Comparison of ENCODE assay signal across 33 cellular contexts in genomic region chr13:101140936-101141335, GRCh38.
"Had no signal": no experiment of that assay in that cellular context is flagged by ENCODE, and none has a peak within 500 bp of the region (broad histone marks: within the 10 kb centered on the region; RNA-seq: fewer than 3 reads in every experiment).

No MANE protein-coding gene starts in this region.

- H3K36me3 Mint-ChIP-seq: activated CD8-positive, alpha-beta memory T cell treated with anti-CD3 and anti-CD28 coated beads, Interleukin-2, amount 10 ng/mL, durations not matched to agents 7 days and 5 days; activated naive CD4-positive, alpha-beta T cell treated with anti-CD3 and anti-CD28 coated beads, Interleukin-2, amount 50 U/mL, for 24 hours; activated naive CD8-positive, alpha-beta T cell treated with anti-CD3 and anti-CD28 coated beads for 36 hours; T-cell had no signal

- H3K9me3 Mint-ChIP-seq: activated B cell treated with CpG ODN at 0.5 μM for 24 hours; activated CD8-positive, alpha-beta T cell treated with anti-CD3 and anti-CD28 coated beads for 36 hours; activated naive CD4-positive, alpha-beta T cell treated with anti-CD3 and anti-CD28 coated beads for 36 hours; activated naive CD4-positive, alpha-beta T cell treated with anti-CD3 and anti-CD28 coated beads, Interleukin-2, amount 50 U/mL, for 24 hours; activated naive CD8-positive, alpha-beta T cell treated with anti-CD3 and anti-CD28 coated beads for 36 hours; activated naive CD8-positive, alpha-beta T cell treated with anti-CD3 and anti-CD28 coated beads, Interleukin-2, amount 50 U/mL, for 24 hours; activated T-helper 1 cell treated with anti-CD3 and anti-CD28 coated beads, Interleukin-12 subunit alpha, Interleukin-12 subunit beta, Interleukin-2, Interleukin-4 antibody, amounts not matched to agents 30 ng/mL and 10 ng/mL and 1 ng/mL, durations not matched to agents 14 hours and 24 hours and 36 hours; activated T-helper 2 cell treated with anti-CD3 and anti-CD28 coated beads, Interferon-gamma antibody, Interleukin-2, Interleukin-4, amounts not matched to agents 10 μg/mL and 5 μg/mL and 100 μg/mL, durations not matched to agents 14 hours and 24 hours and 36 hours; effector memory CD8-positive, alpha-beta T cell; T-cell; T-helper 1 cell treated with Interleukin-12 subunit alpha and Interleukin-12 subunit beta and Interleukin-4 antibody, amounts not matched to agents 30 μg/mL and 1 μg/mL, for 36 hours; T-helper 2 cell treated with Interferon-gamma antibody and Interleukin-4, amounts not matched to agents 5 μg/mL and 100 μg/mL, for 36 hours had no signal

- H3K4me3 Mint-ChIP-seq: activated B cell treated with CpG ODN at 0.5 μM for 24 hours; activated CD8-positive, alpha-beta memory T cell treated with anti-CD3 and anti-CD28 coated beads, Interleukin-2, amount 10 ng/mL, durations not matched to agents 7 days and 5 days; activated CD8-positive, alpha-beta T cell treated with anti-CD3 and anti-CD28 coated beads for 36 hours; activated naive CD4-positive, alpha-beta T cell treated with anti-CD3 and anti-CD28 coated beads for 36 hours; activated naive CD4-positive, alpha-beta T cell treated with anti-CD3 and anti-CD28 coated beads, Interleukin-2, amount 50 U/mL, for 24 hours; activated naive CD8-positive, alpha-beta T cell treated with anti-CD3 and anti-CD28 coated beads for 36 hours; activated naive CD8-positive, alpha-beta T cell treated with anti-CD3 and anti-CD28 coated beads, Interleukin-2, amount 50 U/mL, for 24 hours; activated T-helper 1 cell treated with anti-CD3 and anti-CD28 coated beads, Interleukin-12 subunit alpha, Interleukin-12 subunit beta, Interleukin-2, Interleukin-4 antibody, amounts not matched to agents 30 ng/mL and 10 ng/mL and 1 ng/mL, durations not matched to agents 14 hours and 24 hours and 36 hours; effector memory CD8-positive, alpha-beta T cell; T-cell; T-helper 1 cell treated with Interleukin-12 subunit alpha and Interleukin-12 subunit beta and Interleukin-4 antibody, amounts not matched to agents 30 μg/mL and 1 μg/mL, for 36 hours; T-helper 2 cell treated with Interferon-gamma antibody and Interleukin-4, amounts not matched to agents 5 μg/mL and 100 μg/mL, for 36 hours had no signal

- DNase-seq: activated B cell treated with CpG ODN at 0.5 μM for 24 hours; activated CD4-positive, alpha-beta T cell treated with anti-CD3 and anti-CD28 coated beads for 48 hours; activated CD4-positive, alpha-beta T cell treated with anti-CD3 and anti-CD28 coated beads, Interleukin-2, amount 50 U/mL, for 1 hour; activated CD4-positive, alpha-beta T cell treated with anti-CD3 and anti-CD28 coated beads, Interleukin-2, amount 50 U/mL, for 48 hours; activated CD8-positive, alpha-beta memory T cell treated with anti-CD3 and anti-CD28 coated beads, Interleukin-2, amount 10 ng/mL, durations not matched to agents 7 days and 5 days; activated CD8-positive, alpha-beta memory T cell treated with anti-CD3 and anti-CD28 coated beads, Interleukin-2, amount 50 U/mL, for 4 hours; activated CD8-positive, alpha-beta T cell treated with anti-CD3 and anti-CD28 coated beads for 36 hours; activated effector memory CD4-positive, alpha-beta T cell treated with anti-CD3 and anti-CD28 coated beads, Interleukin-2, amount 50 U/mL, for 16 hours; activated naive CD4-positive, alpha-beta T cell treated with anti-CD3 and anti-CD28 coated beads for 36 hours; activated naive CD8-positive, alpha-beta T cell treated with anti-CD3 and anti-CD28 coated beads for 36 hours; activated naive CD8-positive, alpha-beta T cell treated with anti-CD3 and anti-CD28 coated beads, Interleukin-2, amount 50 U/mL, for 24 hours; activated T-cell treated with anti-CD3 and anti-CD28 coated beads, Interleukin-2, amount 50 U/mL, for 1 hour; activated T-cell treated with anti-CD3 and anti-CD28 coated beads, Interleukin-2, amount 50 U/mL, for 48 hours; adrenal gland; amygdala; aorta; body of pancreas; cortex of kidney; effector CD4-positive, alpha-beta T cell; effector memory CD8-positive, alpha-beta T cell; erythroblast; foreskin keratinocyte; gastrocnemius medialis; head of caudate nucleus; T-cell; T1000; WERI-Rb-1 had no signal

- H3K4me1 Mint-ChIP-seq: activated B cell treated with CpG ODN at 0.5 μM for 24 hours; activated CD8-positive, alpha-beta memory T cell treated with anti-CD3 and anti-CD28 coated beads, Interleukin-2, amount 10 ng/mL, durations not matched to agents 7 days and 5 days; activated naive CD4-positive, alpha-beta T cell treated with anti-CD3 and anti-CD28 coated beads, Interleukin-2, amount 50 U/mL, for 24 hours; activated naive CD8-positive, alpha-beta T cell treated with anti-CD3 and anti-CD28 coated beads for 36 hours; activated naive CD8-positive, alpha-beta T cell treated with anti-CD3 and anti-CD28 coated beads, Interleukin-2, amount 50 U/mL, for 24 hours; T-cell had no signal

- ATAC-seq: activated CD4-positive, CD25-positive, alpha-beta regulatory T cell treated with anti-CD3 and anti-CD28 coated beads, Interleukin-2, amount 50 U/mL, for 24 hours; activated CD8-positive, alpha-beta memory T cell treated with anti-CD3 and anti-CD28 coated beads, Interleukin-2, amount 10 ng/mL, durations not matched to agents 7 days and 5 days; activated CD8-positive, alpha-beta T cell treated with anti-CD3 and anti-CD28 coated beads for 36 hours; activated naive CD8-positive, alpha-beta T cell treated with anti-CD3 and anti-CD28 coated beads, Interleukin-2, amount 50 U/mL, for 24 hours; body of pancreas; effector memory CD8-positive, alpha-beta T cell; foreskin keratinocyte; gastrocnemius medialis; T-cell had no signal

- H3K27ac Mint-ChIP-seq: activated B cell treated with CpG ODN at 0.5 μM for 24 hours; activated CD8-positive, alpha-beta memory T cell treated with anti-CD3 and anti-CD28 coated beads, Interleukin-2, amount 10 ng/mL, durations not matched to agents 7 days and 5 days; activated CD8-positive, alpha-beta T cell treated with anti-CD3 and anti-CD28 coated beads for 36 hours; activated naive CD4-positive, alpha-beta T cell treated with anti-CD3 and anti-CD28 coated beads for 36 hours; activated naive CD4-positive, alpha-beta T cell treated with anti-CD3 and anti-CD28 coated beads, Interleukin-2, amount 50 U/mL, for 24 hours; activated naive CD8-positive, alpha-beta T cell treated with anti-CD3 and anti-CD28 coated beads for 36 hours; activated naive CD8-positive, alpha-beta T cell treated with anti-CD3 and anti-CD28 coated beads, Interleukin-2, amount 50 U/mL, for 24 hours; activated T-helper 1 cell treated with anti-CD3 and anti-CD28 coated beads, Interleukin-12 subunit alpha, Interleukin-12 subunit beta, Interleukin-2, Interleukin-4 antibody, amounts not matched to agents 30 ng/mL and 10 ng/mL and 1 ng/mL, durations not matched to agents 14 hours and 24 hours and 36 hours; activated T-helper 2 cell treated with anti-CD3 and anti-CD28 coated beads, Interferon-gamma antibody, Interleukin-2, Interleukin-4, amounts not matched to agents 10 μg/mL and 5 μg/mL and 100 μg/mL, durations not matched to agents 14 hours and 24 hours and 36 hours; T-cell; T-helper 1 cell treated with Interleukin-12 subunit alpha and Interleukin-12 subunit beta and Interleukin-4 antibody, amounts not matched to agents 30 μg/mL and 1 μg/mL, for 36 hours; T-helper 2 cell treated with Interferon-gamma antibody and Interleukin-4, amounts not matched to agents 5 μg/mL and 100 μg/mL, for 36 hours had no signal
